7 cellular contexts compared by ENCODE assay signal in the genomic region with DNA sequence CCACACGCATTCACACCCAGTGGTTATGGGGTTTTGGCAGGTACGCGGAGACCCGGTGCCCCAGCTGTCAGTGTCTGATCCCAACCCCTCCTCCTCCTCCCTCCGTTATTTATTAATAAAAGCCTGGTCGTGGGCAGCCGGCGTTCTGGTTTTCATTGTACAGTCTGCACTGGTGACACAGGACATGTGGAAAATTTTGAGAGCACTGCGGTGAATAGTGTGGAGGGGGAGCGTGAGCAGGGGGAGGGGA. TPM values are rescaled to one million over a fixed set of nuclear protein-coding genes. Genes with fewer than 3 reads are reported as not detected.
DNase-seq lines count a peak whose midpoint lies in the region; ATAC-seq, FAIRE-seq and TF ChIP-seq lines count a peak whose summit lies in the region.

No MANE protein-coding gene starts in this region.

- DNase-seq in GM12878 (ENCODE audit: low read depth, low spot score) (no peak), posterior vena cava (ENCODE audit: low spot score) (no peak), NCI-H2029 (lab: John Stamatoyannopoulos, UW) (no peak)
- no peak for DNase-seq in stimulated activated CD8-positive, alpha-beta memory T cell treated with anti-CD3 and anti-CD28 coated beads, Interleukin-4, amount 100 ng/mL, for 48 hours

- H3K4me2 ChIP-seq in GM12878 (ENCODE audit: control insufficient read depth, insufficient read depth), result peak overlapping the region; percentile 95

- no peaks in the 10 kb centered on the region for H3K9me3 ChIP-seq in GM12878 (replicated peaks; ENCODE audit: control insufficient read depth, insufficient read depth, low read length)
- no peaks in the 10 kb centered on the region for H3K9me3 ChIP-seq in mononuclear cell (ENCODE audit: low read depth, low read length)

- WGBS in GM12878 (ENCODE audit: insufficient coverage, insufficient replicate concordance, low lambda C conversion rate, missing lambda C conversion rate), result 0% methylated on average over 5 of the region's 10 CpGs

- H3K27ac ChIP-seq in GM12878 (ENCODE audit: control insufficient read depth, insufficient read depth), result peak overlapping the region; percentile 93

- intact Hi-C loops in GM12878 (cut with micrococcal nuclease; ENCODE audit: unreplicated experiment), result loop anchor here (1.0 kb wide), 2 partner anchors 79 to 93 kb away; no protein-coding TSS in a partner anchor
- intact Hi-C loops in posterior vena cava (cut with DNase I), result no loop called here

- no peaks in the 10 kb centered on the region for H4K20me1 ChIP-seq in GM12878 (ENCODE audit: control insufficient read depth, insufficient read depth)

- ATAC-seq in GM19452 (IDR thresholded peaks at IDR 0.05; ENCODE audit: unreplicated experiment), result peak; percentile 45
- peak; percentile 39 for ATAC-seq in HG03342 (IDR thresholded peaks at IDR 0.05; ENCODE audit: unreplicated experiment)
- ATAC-seq in GM12878, result peak; percentile 70

- no peak for FAIRE-seq in GM12878 (lab: Jason Lieb, UNC)

- H3K27me3 ChIP-seq in GM12878 (replicated peaks in 1 of 2; ENCODE audit: control insufficient read depth in 2 of 2, insufficient read depth in 2 of 2, low read length in 1 of 2) (no peaks in the 10 kb centered on the region), mononuclear cell (ENCODE audit: insufficient read depth, low read length) (no peaks in the 10 kb centered on the region)

- TF ChIP-seq RAD21 in GM12878 (IDR thresholded peaks at IDR 0.05; ENCODE audit: insufficient read depth, low read depth, low read length), result no peak

- peak overlapping the region; percentile 74 for H2AFZ ChIP-seq in GM12878 (ENCODE audit: control insufficient read depth, low read depth, low read length)

- RAD21 ChIA-PET in GM12878 (lab: Charles Lee; ENCODE audit: unreplicated experiment), result interaction anchor here (0.8 to 7.7 kb wide), 21 partner anchors 8 to 164 kb away, joined by 3 to 125 read pairs (median 6); partner anchors contain the start of gene IRF2BPL

- H3K4me1 ChIP-seq in GM12878 (ENCODE audit: control insufficient read depth, insufficient read depth, low read length), result peaks cover 89% of the 10 kb centered on the region
- H3K4me1 ChIP-seq in mononuclear cell (ENCODE audit: insufficient read depth, low read length), result peaks cover 92% of the 10 kb centered on the region

- H3K79me2 ChIP-seq in GM12878 (ENCODE audit: control insufficient read depth, insufficient read depth, low read length), result no peaks in the 10 kb centered on the region

- TF ChIP-seq EP300 in GM12878 (IDR thresholded peaks at IDR 0.05; ENCODE audit: borderline replicate concordance in 1 of 2, control insufficient read depth in 1 of 2, low read depth in 2 of 2, low read length in 2 of 2), result no peak; a peak in 2 of 4 replicates

- no peak for TF ChIP-seq POLR2A in GM12878 (IDR thresholded peaks at IDR 0.05; ENCODE audit: low read depth, low read length)

- H3K9ac ChIP-seq in GM12878 (ENCODE audit: control insufficient read depth, insufficient read depth, low read length), result peak overlapping the region; percentile 73

- no peaks in the 10 kb centered on the region for H3K36me3 ChIP-seq in GM12878 (ENCODE audit: control insufficient read depth in 2 of 2, insufficient read depth in 2 of 2, low read length in 1 of 2)

- SMC1A ChIA-PET in GM12878 (lab: Charles Lee; ENCODE audit: uncharacterized antibody, unreplicated experiment), result interaction anchor here (1.0 to 8.4 kb wide), 16 partner anchors 9 to 127 kb away, joined by 3 to 172 read pairs (median 6); partner anchors contain the start of gene IRF2BPL

- in situ Hi-C loops in GM12878 (cut with MboI), result loop anchor here (5.0 kb wide), 1 partner anchor 78 kb away; no protein-coding TSS in a partner anchor

- H3K4me3 ChIP-seq in GM12878, result peak overlapping the region; percentile 47
- peak overlapping the region; percentile 33 for H3K4me3 ChIP-seq in mononuclear cell (ENCODE audit: low read length)

- CTCF ChIA-PET in GM12878 (lab: Yijun Ruan, JAX), result interaction anchor here (0.7 to 8.9 kb wide), 17 partner anchors 11 to 126 kb away, joined by 3 to 72 read pairs (median 6); partner anchors contain the start of gene IRF2BPL

- BruUV-seq in GM12878 (replicated peaks; lab: Mats Ljungman, UMichigan), result no TSS peak

- POLR2A ChIA-PET in GM12878 (lab: Charles Lee), result interaction anchor here (1.2 to 10.4 kb wide), 8 partner anchors 8 to 121 kb away, joined by 3 to 173 read pairs (median 8); partner anchors contain the start of gene IRF2BPL

- TF ChIP-seq CTCF in GM12878 (IDR thresholded peaks at IDR 0.05 in 2 of 3, conservative IDR thresholded peaks at IDR 0.05 in 1 of 3; ENCODE audit: control insufficient read depth in 2 of 3, extremely low read depth in 1 of 3, insufficient read depth in 1 of 3, low read depth in 3 of 3, low read length in 3 of 3), result no peak

TF ChIP-seq in GM12878, 131 proteins besides CTCF, POLR2A, EP300 and RAD21 (continues in another document):
- TF ChIP-seq MTA2 (IDR thresholded peaks at IDR 0.05; ENCODE audit: low read depth) (peak; percentile 71; the same call in 1 of the 2 replicates), POLR2AphosphoS5 (IDR thresholded peaks at IDR 0.05; ENCODE audit: low read length) (peak; percentile 12; the same call in 1 of the 2 replicates), BHLHE40 (IDR thresholded peaks at IDR 0.05; ENCODE audit: borderline replicate concordance in 1 of 2, low read depth in 2 of 2, low read length in 1 of 2) (0 out of 4 replicates have a peak, but pooled peaks of 1 of the 2 experiments have one; percentile 7), CBX5 (IDR thresholded peaks at IDR 0.05; ENCODE audit: low read depth) (0 out of 2 replicates have a peak, but pooled peaks have one; percentile 6), IKZF1 (conservative IDR thresholded peaks at IDR 0.05) (peak; percentile 38; the same call in 1 of the 2 replicates), TCF12 (IDR thresholded peaks at IDR 0.05; ENCODE audit: low read depth, low read length) (peak; percentile 81), TCF3 (IDR thresholded peaks at IDR 0.05; ENCODE audit: borderline replicate concordance, insufficient read depth, low read depth, low read length) (peak; percentile 73; the same call in 1 of the 2 replicates), ATF7 (IDR thresholded peaks at IDR 0.05; ENCODE audit: low read depth) (peak; percentile 42)
- TF ChIP-seq, protein P1, sequence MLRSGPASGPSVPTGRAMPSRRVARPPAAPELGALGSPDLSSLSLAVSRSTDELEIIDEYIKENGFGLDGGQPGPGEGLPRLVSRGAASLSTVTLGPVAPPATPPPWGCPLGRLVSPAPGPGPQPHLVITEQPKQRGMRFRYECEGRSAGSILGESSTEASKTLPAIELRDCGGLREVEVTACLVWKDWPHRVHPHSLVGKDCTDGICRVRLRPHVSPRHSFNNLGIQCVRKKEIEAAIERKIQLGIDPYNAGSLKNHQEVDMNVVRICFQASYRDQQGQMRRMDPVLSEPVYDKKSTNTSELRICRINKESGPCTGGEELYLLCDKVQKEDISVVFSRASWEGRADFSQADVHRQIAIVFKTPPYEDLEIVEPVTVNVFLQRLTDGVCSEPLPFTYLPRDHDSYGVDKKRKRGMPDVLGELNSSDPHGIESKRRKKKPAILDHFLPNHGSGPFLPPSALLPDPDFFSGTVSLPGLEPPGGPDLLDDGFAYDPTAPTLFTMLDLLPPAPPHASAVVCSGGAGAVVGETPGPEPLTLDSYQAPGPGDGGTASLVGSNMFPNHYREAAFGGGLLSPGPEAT (IDR thresholded peaks at IDR 0.05; ENCODE audit: low read depth), result 0 out of 2 replicates have a peak, but pooled peaks have one; percentile 74
- TF ChIP-seq, protein P2, sequence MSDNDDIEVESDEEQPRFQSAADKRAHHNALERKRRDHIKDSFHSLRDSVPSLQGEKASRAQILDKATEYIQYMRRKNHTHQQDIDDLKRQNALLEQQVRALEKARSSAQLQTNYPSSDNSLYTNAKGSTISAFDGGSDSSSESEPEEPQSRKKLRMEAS (IDR thresholded peaks at IDR 0.05; ENCODE audit: low read depth, low read length), result peak; percentile 68; the same call in 1 of the 2 replicates

RNA-seq across cellular contexts. Expression of gene IRF2BPL, which starts 11.5 kb away (rescaled TPM):
- 24.2 and 27.6 TPM in 2 replicates for total RNA-seq in GM12878 (2013; cell fraction: nucleolus; rRNA removed)
- total RNA-seq in GM12878 (2014; rRNA removed) (19.1 and 22.8 TPM in 2 replicates), GM12878 (2014; rRNA removed; fragmentation: Illumina TruSeq; extraction: Trizol) (2.8 and 3.4 TPM in 2 replicates), GM12878 (2021) (33.3 and 34.5 TPM in 2 replicates), mononuclear cell (36.1 TPM), posterior vena cava (10 to 100 TPM; 35.7 to 43.3 TPM)
- polyA plus RNA-seq in GM12878 (2011; ENCODE audit: low read depth), result 3.2 TPM
- polyA plus RNA-seq in GM12878 (2011; rRNA removed) (8.3 and 9.7 TPM in 2 replicates), GM12878 (2014; fragmentation: Illumina TruSeq; extraction: Trizol) (1.6 and 2.9 TPM in 2 replicates), GM12878 (2014; fragmentation: Nextera tagmentation; extraction: Ambion mirVana) (1 to 10 TPM; 1.2 to 1.9 TPM), GM12878 (2014; rRNA removed) (11.6 and 14.4 TPM in 2 replicates), GM12878 (2016; fragmentation: Nextera tagmentation; extraction: Ambion mirVana) (1 to 10 TPM; 1.4 to 2.3 TPM)
- polyA plus RNA-seq in GM12878 (2011; cell fraction: cytosol; rRNA removed), result 11.4 and 14.5 TPM in 2 replicates
- 25.0 and 34.8 TPM in 2 replicates for polyA plus RNA-seq in GM12878 (2011; cell fraction: nucleus; rRNA removed)
- polyA plus RNA-seq in GM12878 (2012), result 13.7 and 15.9 TPM in 2 replicates
- 7.2 and 13.4 TPM in 2 replicates for polyA minus RNA-seq in GM12878 (2011; rRNA and poly(A)+ RNA removed)
- 19.1 and 23.4 TPM in 2 replicates for polyA minus RNA-seq in GM12878 (2011; cell fraction: cytosol; rRNA and poly(A)+ RNA removed)
- 16.6 and 29.0 TPM in 2 replicates for polyA minus RNA-seq in GM12878 (2011; cell fraction: nucleus; rRNA and poly(A)+ RNA removed)

RNA-seq across cellular contexts. Expression of gene CIPC, which starts 58.1 kb away (rescaled TPM):
- 57.9 and 60.2 TPM in 2 replicates for total RNA-seq in GM12878 (2013; cell fraction: nucleolus; rRNA removed)
- total RNA-seq in GM12878 (2014; rRNA removed) (19.8 and 24.7 TPM in 2 replicates), GM12878 (2014; rRNA removed; fragmentation: Illumina TruSeq; extraction: Trizol) (16.3 and 17.2 TPM in 2 replicates), GM12878 (2021) (17.7 and 20.3 TPM in 2 replicates), mononuclear cell (10.9 TPM), posterior vena cava (10 to 100 TPM; 28.8 to 32.4 TPM)
- polyA plus RNA-seq in GM12878 (2011; ENCODE audit: low read depth), result 6.8 TPM
- polyA plus RNA-seq in GM12878 (2011; rRNA removed) (29.5 and 35.3 TPM in 2 replicates), GM12878 (2014; fragmentation: Illumina TruSeq; extraction: Trizol) (17.0 and 20.8 TPM in 2 replicates), GM12878 (2014; fragmentation: Nextera tagmentation; extraction: Ambion mirVana) (1 to 10 TPM; 5.6 to 6.6 TPM), GM12878 (2014; rRNA removed) (14.5 and 16.8 TPM in 2 replicates), GM12878 (2016; fragmentation: Nextera tagmentation; extraction: Ambion mirVana) (10 to 100 TPM; 11.9 to 14.4 TPM)
- 23.3 and 24.7 TPM in 2 replicates for polyA plus RNA-seq in GM12878 (2011; cell fraction: cytosol; rRNA removed)
- polyA plus RNA-seq in GM12878 (2011; cell fraction: nucleus; rRNA removed), result 18.1 and 20.6 TPM in 2 replicates
- polyA plus RNA-seq in GM12878 (2012), result 6.9 and 9.0 TPM in 2 replicates
- 27.8 and 31.7 TPM in 2 replicates for polyA minus RNA-seq in GM12878 (2011; rRNA and poly(A)+ RNA removed)
- 10.4 and 11.5 TPM in 2 replicates for polyA minus RNA-seq in GM12878 (2011; cell fraction: cytosol; rRNA and poly(A)+ RNA removed)
- 8.9 and 10.4 TPM in 2 replicates for polyA minus RNA-seq in GM12878 (2011; cell fraction: nucleus; rRNA and poly(A)+ RNA removed)
